ENCODE assay signal across 1 cellular context in the genomic region with DNA sequence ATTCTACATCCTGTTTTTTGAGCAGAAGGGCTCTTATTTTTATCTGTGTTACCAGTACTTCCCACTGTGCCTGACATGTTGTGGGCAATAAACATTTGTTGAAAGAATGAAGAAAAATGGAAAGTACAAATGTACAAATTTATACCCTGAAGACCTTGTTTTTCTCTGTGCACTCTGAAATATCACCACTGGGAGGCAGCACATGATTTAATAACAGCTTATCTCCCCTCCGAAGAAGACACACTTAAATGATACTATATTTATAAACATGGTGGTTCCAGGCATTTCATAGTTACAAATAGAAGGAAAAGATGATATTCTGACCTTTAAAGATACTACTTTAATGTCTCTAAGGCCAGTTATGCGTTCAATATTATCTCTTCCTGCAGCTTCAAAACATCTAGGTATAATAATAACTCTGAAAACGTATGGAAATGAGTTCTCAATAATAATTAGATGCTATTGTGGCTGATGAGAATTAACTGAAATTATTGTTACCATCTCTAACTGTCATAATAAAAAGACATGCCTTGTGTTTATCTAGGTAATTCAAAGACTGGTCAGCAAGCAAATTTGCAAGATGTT.
TF ChIP-seq lines count a peak whose summit lies in the region.

No MANE protein-coding gene starts in this region.

TF ChIP-seq in K562, 482 proteins besides CTCF, POLR2A, EP300 and RAD21 (continues in another document):
- TF ChIP-seq, protein P1, sequence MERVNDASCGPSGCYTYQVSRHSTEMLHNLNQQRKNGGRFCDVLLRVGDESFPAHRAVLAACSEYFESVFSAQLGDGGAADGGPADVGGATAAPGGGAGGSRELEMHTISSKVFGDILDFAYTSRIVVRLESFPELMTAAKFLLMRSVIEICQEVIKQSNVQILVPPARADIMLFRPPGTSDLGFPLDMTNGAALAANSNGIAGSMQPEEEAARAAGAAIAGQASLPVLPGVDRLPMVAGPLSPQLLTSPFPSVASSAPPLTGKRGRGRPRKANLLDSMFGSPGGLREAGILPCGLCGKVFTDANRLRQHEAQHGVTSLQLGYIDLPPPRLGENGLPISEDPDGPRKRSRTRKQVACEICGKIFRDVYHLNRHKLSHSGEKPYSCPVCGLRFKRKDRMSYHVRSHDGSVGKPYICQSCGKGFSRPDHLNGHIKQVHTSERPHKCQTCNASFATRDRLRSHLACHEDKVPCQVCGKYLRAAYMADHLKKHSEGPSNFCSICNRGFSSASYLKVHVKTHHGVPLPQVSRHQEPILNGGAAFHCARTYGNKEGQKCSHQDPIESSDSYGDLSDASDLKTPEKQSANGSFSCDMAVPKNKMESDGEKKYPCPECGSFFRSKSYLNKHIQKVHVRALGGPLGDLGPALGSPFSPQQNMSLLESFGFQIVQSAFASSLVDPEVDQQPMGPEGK (CRISPR knock-in tag; IDR thresholded peaks at IDR 0.05; ENCODE audit: borderline replicate concordance) = no peak
- TF ChIP-seq ZBTB7A (IDR thresholded peaks at IDR 0.05; ENCODE audit: borderline replicate concordance, control insufficient read depth, low read depth, low read length) = no peak
- TF ChIP-seq TBL1XR1 (IDR thresholded peaks at IDR 0.05; ENCODE audit: low read length in 2 of 2) = peak in 1 of 2 experiments; percentile 45; a peak in 1 of 4 replicates
- peak; percentile 45; the same call in 1 of the 2 replicates for TF ChIP-seq ELF1 (tag; IDR thresholded peaks at IDR 0.05)
- TF ChIP-seq PHF20 (IDR thresholded peaks at IDR 0.05; ENCODE audit: partially characterized antibody) = no peak
- 0 out of 2 replicates have a peak, but pooled peaks have one; percentile 28 for TF ChIP-seq ZNF592 (IDR thresholded peaks at IDR 0.05)
- TF ChIP-seq, protein P2, sequence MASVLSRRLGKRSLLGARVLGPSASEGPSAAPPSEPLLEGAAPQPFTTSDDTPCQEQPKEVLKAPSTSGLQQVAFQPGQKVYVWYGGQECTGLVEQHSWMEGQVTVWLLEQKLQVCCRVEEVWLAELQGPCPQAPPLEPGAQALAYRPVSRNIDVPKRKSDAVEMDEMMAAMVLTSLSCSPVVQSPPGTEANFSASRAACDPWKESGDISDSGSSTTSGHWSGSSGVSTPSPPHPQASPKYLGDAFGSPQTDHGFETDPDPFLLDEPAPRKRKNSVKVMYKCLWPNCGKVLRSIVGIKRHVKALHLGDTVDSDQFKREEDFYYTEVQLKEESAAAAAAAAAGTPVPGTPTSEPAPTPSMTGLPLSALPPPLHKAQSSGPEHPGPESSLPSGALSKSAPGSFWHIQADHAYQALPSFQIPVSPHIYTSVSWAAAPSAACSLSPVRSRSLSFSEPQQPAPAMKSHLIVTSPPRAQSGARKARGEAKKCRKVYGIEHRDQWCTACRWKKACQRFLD (CRISPR knock-in tag; IDR thresholded peaks at IDR 0.05) = no peak
- TF ChIP-seq MEIS2 (IDR thresholded peaks at IDR 0.05; ENCODE audit: partially characterized antibody) = no peak
- TF ChIP-seq SAFB2 (IDR thresholded peaks at IDR 0.05; ENCODE audit: borderline replicate concordance, low read depth, low read length, severe bottlenecking) = no peak
- TF ChIP-seq SMC3 (conservative IDR thresholded peaks at IDR 0.05; ENCODE audit: insufficient read depth, low read depth, low read length) = peak; percentile 56
- TF ChIP-seq ZNF175 (CRISPR knock-in tag; IDR thresholded peaks at IDR 0.05; ENCODE audit: low read depth) = no peak
- no peak for TF ChIP-seq ZNF780A (CRISPR knock-in tag; IDR thresholded peaks at IDR 0.05)
- TF ChIP-seq ZNF354B (CRISPR knock-in tag; IDR thresholded peaks at IDR 0.05) = no peak
- no peak for TF ChIP-seq E2F8 (IDR thresholded peaks at IDR 0.05; ENCODE audit: low read depth, partially characterized antibody)
- TF ChIP-seq, protein P3, sequence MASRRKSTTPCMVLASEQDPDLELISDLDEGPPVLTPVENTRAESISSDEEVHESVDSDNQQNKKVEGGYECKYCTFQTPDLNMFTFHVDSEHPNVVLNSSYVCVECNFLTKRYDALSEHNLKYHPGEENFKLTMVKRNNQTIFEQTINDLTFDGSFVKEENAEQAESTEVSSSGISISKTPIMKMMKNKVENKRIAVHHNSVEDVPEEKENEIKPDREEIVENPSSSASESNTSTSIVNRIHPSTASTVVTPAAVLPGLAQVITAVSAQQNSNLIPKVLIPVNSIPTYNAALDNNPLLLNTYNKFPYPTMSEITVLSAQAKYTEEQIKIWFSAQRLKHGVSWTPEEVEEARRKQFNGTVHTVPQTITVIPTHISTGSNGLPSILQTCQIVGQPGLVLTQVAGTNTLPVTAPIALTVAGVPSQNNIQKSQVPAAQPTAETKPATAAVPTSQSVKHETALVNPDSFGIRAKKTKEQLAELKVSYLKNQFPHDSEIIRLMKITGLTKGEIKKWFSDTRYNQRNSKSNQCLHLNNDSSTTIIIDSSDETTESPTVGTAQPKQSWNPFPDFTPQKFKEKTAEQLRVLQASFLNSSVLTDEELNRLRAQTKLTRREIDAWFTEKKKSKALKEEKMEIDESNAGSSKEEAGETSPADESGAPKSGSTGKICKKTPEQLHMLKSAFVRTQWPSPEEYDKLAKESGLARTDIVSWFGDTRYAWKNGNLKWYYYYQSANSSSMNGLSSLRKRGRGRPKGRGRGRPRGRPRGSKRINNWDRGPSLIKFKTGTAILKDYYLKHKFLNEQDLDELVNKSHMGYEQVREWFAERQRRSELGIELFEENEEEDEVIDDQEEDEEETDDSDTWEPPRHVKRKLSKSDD (conservative IDR thresholded peaks at IDR 0.05; ENCODE audit: low read length) = no peak
- TF ChIP-seq FOXA3 (CRISPR knock-in tag; conservative IDR thresholded peaks at IDR 0.05 in 1 of 2, IDR thresholded peaks at IDR 0.05 in 1 of 2) = 0 out of 4 replicates have a peak, but pooled peaks of 1 of the 2 experiments have one; percentile 24
- TF ChIP-seq PHB2 (IDR thresholded peaks at IDR 0.05; ENCODE audit: low read depth) = no peak
- no peak for TF ChIP-seq STAT5A (IDR thresholded peaks at IDR 0.05; ENCODE audit: borderline replicate concordance, low read length)
- TF ChIP-seq ZC3H11A (IDR thresholded peaks at IDR 0.05; ENCODE audit: low read depth, low read length) = no peak
- TF ChIP-seq, protein P4, sequence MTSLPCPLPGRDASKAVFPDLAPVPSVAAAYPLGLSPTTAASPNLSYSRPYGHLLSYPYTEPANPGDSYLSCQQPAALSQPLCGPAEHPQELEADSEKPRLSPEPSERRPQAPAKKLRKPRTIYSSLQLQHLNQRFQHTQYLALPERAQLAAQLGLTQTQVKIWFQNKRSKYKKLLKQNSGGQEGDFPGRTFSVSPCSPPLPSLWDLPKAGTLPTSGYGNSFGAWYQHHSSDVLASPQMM (CRISPR knock-in tag; IDR thresholded peaks at IDR 0.05) = no peak
- TF ChIP-seq LARP7 (IDR thresholded peaks at IDR 0.05) = no peak
- TF ChIP-seq ZNF398 (CRISPR knock-in tag; IDR thresholded peaks at IDR 0.05) = no peak
- TF ChIP-seq PTBP1 (IDR thresholded peaks at IDR 0.05; ENCODE audit: low read depth, low read length) = no peak
- no peak for TF ChIP-seq STAT5B (CRISPR knock-in tag; IDR thresholded peaks at IDR 0.05)
- no peak for TF ChIP-seq ELF2 (CRISPR knock-in tag; IDR thresholded peaks at IDR 0.05)
- TF ChIP-seq DEAF1 (CRISPR knock-in tag; IDR thresholded peaks at IDR 0.05) = peak; percentile 88
- TF ChIP-seq E2F1 (CRISPR knock-in tag; IDR thresholded peaks at IDR 0.05) = no peak
- TF ChIP-seq ARID3A (IDR thresholded peaks at IDR 0.05; ENCODE audit: borderline replicate concordance, low read depth, low read length) = peak; percentile 89
- no peak for TF ChIP-seq SMAD2 (IDR thresholded peaks at IDR 0.05; ENCODE audit: low read depth, low read length)
